In the genomic region with DNA sequence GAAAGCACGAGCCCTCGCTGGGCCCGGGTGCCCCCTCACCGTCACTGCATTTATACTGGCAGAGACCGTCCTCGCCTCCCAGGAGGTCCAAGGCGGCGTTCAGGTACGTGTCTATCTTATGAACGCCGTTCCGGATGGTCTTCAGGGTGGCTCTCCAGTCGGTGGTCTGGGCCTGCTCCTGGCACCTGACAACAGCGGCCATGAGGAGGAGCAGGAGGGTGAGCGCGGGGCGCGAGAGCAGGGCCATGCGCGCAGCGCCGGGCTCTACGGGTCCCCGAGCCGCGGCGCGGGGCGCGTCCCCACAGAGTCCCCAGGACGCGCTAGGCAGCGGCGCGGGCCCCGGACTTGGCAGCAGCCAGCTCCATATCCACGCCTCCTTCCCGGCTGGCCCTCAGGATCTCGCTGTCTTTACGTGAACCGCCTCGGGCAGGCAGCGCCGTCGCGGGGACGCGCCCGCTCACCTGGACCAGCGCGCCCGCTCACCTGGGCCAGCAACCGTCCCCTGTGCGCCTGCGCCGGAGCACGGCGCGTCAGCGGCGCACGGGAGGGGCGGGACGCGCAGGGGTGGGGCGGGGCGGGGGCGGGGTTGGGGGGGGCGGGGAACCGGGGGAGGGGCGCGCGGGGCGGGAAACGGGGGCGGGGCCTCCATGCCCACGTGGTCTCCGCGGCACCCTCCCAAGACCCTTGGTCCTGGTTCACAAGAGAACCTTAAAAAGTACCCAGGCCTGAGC, we compare ENCODE assay signal across 1 cellular context.
TF ChIP-seq lines count a peak whose summit lies in the region.

TSS of gene PLA2G12A (minus strand) at position 508 of the 731 bp plus-strand sequence. CDS start at position 247, 261 bp downstream.

TF ChIP-seq in HCT116, 20 proteins besides CTCF, POLR2A, EP300 and RAD21:
- TF ChIP-seq ZFX (IDR thresholded peaks at IDR 0.05) = peak; percentile 86
- TF ChIP-seq, protein P1, sequence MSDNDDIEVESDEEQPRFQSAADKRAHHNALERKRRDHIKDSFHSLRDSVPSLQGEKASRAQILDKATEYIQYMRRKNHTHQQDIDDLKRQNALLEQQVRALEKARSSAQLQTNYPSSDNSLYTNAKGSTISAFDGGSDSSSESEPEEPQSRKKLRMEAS (IDR thresholded peaks at IDR 0.05) = peak; percentile 82
- peak; percentile 68; the same call in 1 of the 2 replicates for TF ChIP-seq SIN3A (IDR thresholded peaks at IDR 0.05; ENCODE audit: low read depth)
- TF ChIP-seq EGR1 (IDR thresholded peaks at IDR 0.05; ENCODE audit: low read depth) = no peak
- TF ChIP-seq, protein P2, sequence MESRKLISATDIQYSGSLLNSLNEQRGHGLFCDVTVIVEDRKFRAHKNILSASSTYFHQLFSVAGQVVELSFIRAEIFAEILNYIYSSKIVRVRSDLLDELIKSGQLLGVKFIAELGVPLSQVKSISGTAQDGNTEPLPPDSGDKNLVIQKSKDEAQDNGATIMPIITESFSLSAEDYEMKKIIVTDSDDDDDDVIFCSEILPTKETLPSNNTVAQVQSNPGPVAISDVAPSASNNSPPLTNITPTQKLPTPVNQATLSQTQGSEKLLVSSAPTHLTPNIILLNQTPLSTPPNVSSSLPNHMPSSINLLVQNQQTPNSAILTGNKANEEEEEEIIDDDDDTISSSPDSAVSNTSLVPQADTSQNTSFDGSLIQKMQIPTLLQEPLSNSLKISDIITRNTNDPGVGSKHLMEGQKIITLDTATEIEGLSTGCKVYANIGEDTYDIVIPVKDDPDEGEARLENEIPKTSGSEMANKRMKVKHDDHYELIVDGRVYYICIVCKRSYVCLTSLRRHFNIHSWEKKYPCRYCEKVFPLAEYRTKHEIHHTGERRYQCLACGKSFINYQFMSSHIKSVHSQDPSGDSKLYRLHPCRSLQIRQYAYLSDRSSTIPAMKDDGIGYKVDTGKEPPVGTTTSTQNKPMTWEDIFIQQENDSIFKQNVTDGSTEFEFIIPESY (IDR thresholded peaks at IDR 0.05; ENCODE audit: extremely low read depth, insufficient replicate concordance, low read length) = peak; percentile 24
- no peak for TF ChIP-seq JUND (IDR thresholded peaks at IDR 0.05)
- peak; percentile 85 for TF ChIP-seq POLR2AphosphoS5 (IDR thresholded peaks at IDR 0.05; ENCODE audit: low read depth, low read length)
